1 cellular context compared by ENCODE assay signal in the genomic region with DNA sequence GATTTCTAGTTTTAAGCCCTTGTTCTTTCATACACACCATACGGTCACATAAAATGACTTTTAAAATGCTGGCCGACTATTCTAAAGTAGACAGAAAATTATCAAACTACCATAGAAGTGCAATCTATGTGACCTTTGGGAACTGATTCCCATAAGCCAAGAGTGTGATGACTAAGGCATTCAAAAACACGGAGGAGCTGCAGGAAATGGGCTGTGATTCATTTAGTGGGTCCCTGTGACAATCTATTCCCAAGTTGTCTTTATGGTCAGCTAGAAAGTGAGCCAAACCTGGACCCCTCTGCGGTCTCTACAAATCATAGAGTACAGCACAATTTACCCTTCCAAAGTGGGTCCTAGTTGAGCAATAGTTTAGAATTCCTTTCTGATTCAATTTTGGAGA.
TF ChIP-seq lines count a peak whose summit lies in the region.

No MANE protein-coding gene starts in this region.

TF ChIP-seq in GM23338, 12 proteins besides CTCF, POLR2A, EP300 and RAD21 (continued from another document):
- TF ChIP-seq, protein P1, sequence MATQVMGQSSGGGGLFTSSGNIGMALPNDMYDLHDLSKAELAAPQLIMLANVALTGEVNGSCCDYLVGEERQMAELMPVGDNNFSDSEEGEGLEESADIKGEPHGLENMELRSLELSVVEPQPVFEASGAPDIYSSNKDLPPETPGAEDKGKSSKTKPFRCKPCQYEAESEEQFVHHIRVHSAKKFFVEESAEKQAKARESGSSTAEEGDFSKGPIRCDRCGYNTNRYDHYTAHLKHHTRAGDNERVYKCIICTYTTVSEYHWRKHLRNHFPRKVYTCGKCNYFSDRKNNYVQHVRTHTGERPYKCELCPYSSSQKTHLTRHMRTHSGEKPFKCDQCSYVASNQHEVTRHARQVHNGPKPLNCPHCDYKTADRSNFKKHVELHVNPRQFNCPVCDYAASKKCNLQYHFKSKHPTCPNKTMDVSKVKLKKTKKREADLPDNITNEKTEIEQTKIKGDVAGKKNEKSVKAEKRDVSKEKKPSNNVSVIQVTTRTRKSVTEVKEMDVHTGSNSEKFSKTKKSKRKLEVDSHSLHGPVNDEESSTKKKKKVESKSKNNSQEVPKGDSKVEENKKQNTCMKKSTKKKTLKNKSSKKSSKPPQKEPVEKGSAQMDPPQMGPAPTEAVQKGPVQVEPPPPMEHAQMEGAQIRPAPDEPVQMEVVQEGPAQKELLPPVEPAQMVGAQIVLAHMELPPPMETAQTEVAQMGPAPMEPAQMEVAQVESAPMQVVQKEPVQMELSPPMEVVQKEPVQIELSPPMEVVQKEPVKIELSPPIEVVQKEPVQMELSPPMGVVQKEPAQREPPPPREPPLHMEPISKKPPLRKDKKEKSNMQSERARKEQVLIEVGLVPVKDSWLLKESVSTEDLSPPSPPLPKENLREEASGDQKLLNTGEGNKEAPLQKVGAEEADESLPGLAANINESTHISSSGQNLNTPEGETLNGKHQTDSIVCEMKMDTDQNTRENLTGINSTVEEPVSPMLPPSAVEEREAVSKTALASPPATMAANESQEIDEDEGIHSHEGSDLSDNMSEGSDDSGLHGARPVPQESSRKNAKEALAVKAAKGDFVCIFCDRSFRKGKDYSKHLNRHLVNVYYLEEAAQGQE (IDR thresholded peaks at IDR 0.05; ENCODE audit: unreplicated experiment), result no peak
- no peak for TF ChIP-seq EZH2phosphoT487 (IDR thresholded peaks at IDR 0.05; ENCODE audit: unreplicated experiment)
- TF ChIP-seq POLR2AphosphoS5 (IDR thresholded peaks at IDR 0.05; ENCODE audit: low read depth), result no peak
